Comparison of ENCODE assay signal across 21 cellular contexts in genomic region chr1:30423570-30423969, GRCh38.
"Had no signal": no experiment of that assay in that cellular context is flagged by ENCODE, and none has a peak within 500 bp of the region (broad histone marks: within the 10 kb centered on the region; RNA-seq: fewer than 3 reads in every experiment).

No MANE protein-coding gene starts in this region.

- H3K36me3 ChIP-seq: esophagus squamous epithelium, gastroesophageal sphincter, left lung, lower lobe of right lung, stomach, thoracic aorta, transverse colon had no signal

- FAIRE-seq: keratinocyte had no signal

- H3K9me3 ChIP-seq: lower lobe of right lung had no signal

- H3K27ac ChIP-seq: epithelial cell of prostate, esophagus squamous epithelium, gastroesophageal sphincter, left lung, lower lobe of right lung, psoas muscle, skin epidermis, stomach, thoracic aorta, transverse colon had no signal

- DNase-seq: effector memory CD8-positive, alpha-beta T cell; esophagus squamous epithelium; foreskin fibroblast; glutamatergic neuron; lower lobe of right lung; mesenchymal stem cell; naive thymus-derived CD4-positive, alpha-beta T cell; nephron progenitor cell; psoas muscle; retina; stimulated activated naive CD4-positive, alpha-beta T cell; stomach; substantia nigra; transverse colon had no signal

- H3K4me1 ChIP-seq: gastroesophageal sphincter, left lung, lower lobe of right lung, psoas muscle, stomach, transverse colon had no signal

- H3K4me3 ChIP-seq: esophagus squamous epithelium, gastroesophageal sphincter, left lung, lower lobe of right lung, psoas muscle, skin epidermis, stomach, thoracic aorta, transverse colon had no signal

- ATAC-seq: effector memory CD8-positive, alpha-beta T cell; gastroesophageal sphincter; left lung; lower lobe of right lung; naive thymus-derived CD4-positive, alpha-beta T cell; psoas muscle; sciatic nerve had no signal
